ENCODE assay signal across 13 cellular contexts in genomic region chr10:112191223-112191622, GRCh38. TPM values are rescaled to one million over a fixed set of nuclear protein-coding genes. Genes with fewer than 3 reads are reported as not detected.
DNase-seq lines count a peak whose midpoint lies in the region; ATAC-seq and TF ChIP-seq lines count a peak whose summit lies in the region.
"Had no signal": no experiment of that assay in that cellular context is flagged by ENCODE, and none has a peak within 500 bp of the region (broad histone marks: within the 10 kb centered on the region; RNA-seq: fewer than 3 reads in every experiment).

No MANE protein-coding gene starts in this region.

- no peaks in the 10 kb centered on the region for H3K36me3 ChIP-seq in body of pancreas (replicated peaks in 1 of 2; ENCODE audit: insufficient read depth in 1 of 2, low read depth in 2 of 2)
- H3K36me3 ChIP-seq: BLaER1 had no signal

- H3K27me3 ChIP-seq in layer of hippocampus (ENCODE audit: control insufficient read depth, insufficient read depth, low read length) (no peaks in the 10 kb centered on the region), body of pancreas (no peaks in the 10 kb centered on the region)
- H3K27me3 ChIP-seq: BLaER1 had no signal

- H3K27ac ChIP-seq in cingulate gyrus (ENCODE audit: low read depth, low read length) (peak overlapping the region; percentile 1), layer of hippocampus (ENCODE audit: low read depth, low read length) (peak overlapping the region; percentile 55), body of pancreas (peak overlapping the region in 2 of 4 donors; percentile 20 to 24)
- H3K27ac ChIP-seq: A549, BLaER1 had no signal

- H3K4me1 ChIP-seq in body of pancreas, result peaks cover 7% of the 10 kb centered on the region
- H3K4me1 ChIP-seq: A549, BLaER1 had no signal

- H3K9me3 ChIP-seq in body of pancreas, result no peaks in the 10 kb centered on the region
- H3K9me3 ChIP-seq: BLaER1 had no signal

- H3K36me3 Mint-ChIP-seq in nephron (ENCODE audit: low read depth), result no peaks in the 10 kb centered on the region
- H3K36me3 Mint-ChIP-seq: CD8-positive, alpha-beta memory T cell had no signal

- DNase-seq in stimulated activated naive CD4-positive, alpha-beta T cell (lab: John Stamatoyannopoulos, UW), result no peak
- DNase-seq in inferior parietal cortex (ENCODE audit: extremely low spot score) (no peak), body of pancreas (no peak)
- DNase-seq: AML-193; CD8-positive, alpha-beta memory T cell; DMS53; GF-D8; HCEC 1CT had no signal

- H3K4me3 ChIP-seq in body of pancreas, result no peak overlapping the region
- H3K4me3 ChIP-seq: A549, BLaER1 had no signal

- H3K27me3 Mint-ChIP-seq in nephron (ENCODE audit: low read depth), result peaks cover 7% of the 10 kb centered on the region

- no peak overlapping the region for H3K4me3 Mint-ChIP-seq in nephron
- H3K4me3 Mint-ChIP-seq: CD8-positive, alpha-beta memory T cell had no signal

- peak overlapping the region; percentile 77 to 96 (median 94) for H3K27ac Mint-ChIP-seq in nephron
- H3K27ac Mint-ChIP-seq: CD8-positive, alpha-beta memory T cell had no signal

- TF ChIP-seq CTCF in nephron (IDR thresholded peaks at IDR 0.05; ENCODE audit: unreplicated experiment in 3 of 3) (no peak), body of pancreas (IDR thresholded peaks at IDR 0.05) (no peak)

- peaks cover 16% of the 10 kb centered on the region for H3K9me3 Mint-ChIP-seq in nephron

- ATAC-seq in body of pancreas, result no peak
- ATAC-seq: A549 had no signal

- WGBS in body of pancreas, 2 donors, result 25 to 56% methylated on average over 2 of the region's 2 CpGs

- no peak for TF ChIP-seq POLR2A in body of pancreas (IDR thresholded peaks at IDR 0.05)

- H3K4me1 Mint-ChIP-seq in nephron, result no peaks in the 10 kb centered on the region
- H3K4me1 Mint-ChIP-seq: CD8-positive, alpha-beta memory T cell had no signal

- intact Hi-C loops in body of pancreas (cut with DNase I), result no loop called here

RNA-seq across cellular contexts. Expression of gene GPAM, which starts 7.7 kb away (rescaled TPM):
- 10 to 100 TPM in 1 of 2 donors, 1 to 10 TPM in 1; 9.1 to 66.9 TPM for total RNA-seq in body of pancreas
